ENCODE assay signal across 16 cellular contexts in genomic region chr1:38123356-38123755, GRCh38.
DNase-seq lines count a peak whose midpoint lies in the region; ATAC-seq and TF ChIP-seq lines count a peak whose summit lies in the region.
"Had no signal": no experiment of that assay in that cellular context is flagged by ENCODE, and none has a peak within 500 bp of the region (broad histone marks: within the 10 kb centered on the region; RNA-seq: fewer than 3 reads in every experiment).

No MANE protein-coding gene starts in this region.

- no peaks in the 10 kb centered on the region for H3K4me1 Mint-ChIP-seq in stimulated activated memory B cell treated with anti-CD40 and anti-IgM and Interleukin-4, amounts not matched to agents 10 μg/mL and 1 μg/mL and 100 μg/mL, for 72 hours
- peaks cover 16% of the 10 kb centered on the region for H3K4me1 Mint-ChIP-seq in glutamatergic neuron (ENCODE audit: low read depth, unreplicated experiment)

- H3K4me3 ChIP-seq in H7 (ENCODE audit: insufficient read depth, low read depth, low read length) (no peak overlapping the region), RWPE2 (ENCODE audit: severe bottlenecking) (no peak overlapping the region)
- H3K4me3 ChIP-seq: colonic mucosa, tibial artery had no signal

- H3K9me3 Mint-ChIP-seq in stimulated activated memory B cell treated with anti-CD40 and anti-IgM and Interleukin-4, amounts not matched to agents 10 μg/mL and 1 μg/mL and 100 μg/mL, for 72 hours, result no peaks in the 10 kb centered on the region
- no peaks in the 10 kb centered on the region for H3K9me3 Mint-ChIP-seq in glutamatergic neuron (ENCODE audit: unreplicated experiment)

- H3K27me3 Mint-ChIP-seq in stimulated activated memory B cell treated with anti-CD40 and anti-IgM and Interleukin-4, amounts not matched to agents 10 μg/mL and 1 μg/mL and 100 μg/mL, for 72 hours, result no peaks in the 10 kb centered on the region
- H3K27me3 Mint-ChIP-seq in glutamatergic neuron (ENCODE audit: unreplicated experiment), result peaks cover 10% of the 10 kb centered on the region

- DNase-seq in A172 (ENCODE audit: low spot score), result peak; percentile 31
- DNase-seq in H7, result peak; percentile 57
- peak; percentile 90 for DNase-seq in RWPE2 (ENCODE audit: low spot score)
- peak; percentile 59 for DNase-seq in iPS-NIHi7 (ENCODE audit: extremely low spot score)
- no peak for DNase-seq in NCI-H82 treated with DMSO at 0.1 percent for 48 hours (lab: John Stamatoyannopoulos, UW; ENCODE audit: unreplicated experiment)
- DNase-seq in glutamatergic neuron, result no peak
- DNase-seq: activated effector memory CD4-positive, alpha-beta T cell treated with Interleukin-2 at 50 U/mL for 16 hours; colonic mucosa; NCI-H2029 treated with DMSO at 0.1 percent for 48 hours; NCI-H526 treated with DMSO at 0.1 percent for 48 hours; stimulated activated CD4-positive, alpha-beta T cell treated with anti-CD3 and anti-CD28 coated beads, Interleukin-4, amount 100 ng/mL, for 4 hours; T-helper 17 cell; tibial artery had no signal

- no peak for TF ChIP-seq CTCF in RWPE2 (IDR thresholded peaks at IDR 0.05; ENCODE audit: poor library complexity, severe bottlenecking)
- no peak for TF ChIP-seq CTCF in glutamatergic neuron (IDR thresholded peaks at IDR 0.05; ENCODE audit: partially characterized antibody, unreplicated experiment)

- no peaks in the 10 kb centered on the region for H3K9me3 ChIP-seq in RWPE2 (ENCODE audit: severe bottlenecking)
- H3K9me3 ChIP-seq: colonic mucosa, tibial artery had no signal

- ATAC-seq in RWPE2 (ENCODE audit: low read depth) (peak; percentile 77), HG03460 (IDR thresholded peaks at IDR 0.05; ENCODE audit: unreplicated experiment) (no peak)
- no peak for ATAC-seq in stimulated activated memory B cell treated with anti-CD40 and anti-IgM and Interleukin-4, amounts not matched to agents 10 μg/mL and 1 μg/mL and 100 μg/mL, for 72 hours
- ATAC-seq: activated CD4-positive, CD25-positive, alpha-beta regulatory T cell treated with anti-CD3 and anti-CD28 coated beads, Interleukin-2, amount 50 U/mL, for 24 hours; T-helper 17 cell had no signal

- H3K27me3 ChIP-seq in H7 (ENCODE audit: control insufficient read depth, insufficient read depth, low read length) (no peaks in the 10 kb centered on the region; the same call in 1 of the 2 replicates), RWPE2 (ENCODE audit: insufficient read depth, poor library complexity, severe bottlenecking) (no peaks in the 10 kb centered on the region)
- H3K27me3 ChIP-seq: colonic mucosa had no signal

- H3K27ac ChIP-seq in RWPE2 (ENCODE audit: poor library complexity, severe bottlenecking), result peak overlapping the region; percentile 1
- H3K27ac ChIP-seq: colonic mucosa, tibial artery had no signal

- H3K27ac Mint-ChIP-seq in stimulated activated memory B cell treated with anti-CD40 and anti-IgM and Interleukin-4, amounts not matched to agents 10 μg/mL and 1 μg/mL and 100 μg/mL, for 72 hours, result no peak overlapping the region
- H3K27ac Mint-ChIP-seq in glutamatergic neuron (ENCODE audit: unreplicated experiment), result no peak overlapping the region
- H3K27ac Mint-ChIP-seq: T-helper 17 cell had no signal

- H3K36me3 Mint-ChIP-seq in stimulated activated memory B cell treated with anti-CD40 and anti-IgM and Interleukin-4, amounts not matched to agents 10 μg/mL and 1 μg/mL and 100 μg/mL, for 72 hours, result no peaks in the 10 kb centered on the region
- H3K36me3 Mint-ChIP-seq in glutamatergic neuron (ENCODE audit: unreplicated experiment), result no peaks in the 10 kb centered on the region

- peaks cover 31% of the 10 kb centered on the region for H3K4me1 ChIP-seq in RWPE2 (ENCODE audit: insufficient read depth, poor library complexity, severe bottlenecking)
- H3K4me1 ChIP-seq: colonic mucosa, tibial artery had no signal

- H3K4me3 Mint-ChIP-seq in stimulated activated memory B cell treated with anti-CD40 and anti-IgM and Interleukin-4, amounts not matched to agents 10 μg/mL and 1 μg/mL and 100 μg/mL, for 72 hours, result no peak overlapping the region
- no peak overlapping the region for H3K4me3 Mint-ChIP-seq in glutamatergic neuron (ENCODE audit: unreplicated experiment)
- H3K4me3 Mint-ChIP-seq: T-helper 17 cell had no signal

- H3K36me3 ChIP-seq in H7 (replicated peaks; ENCODE audit: control insufficient read depth, insufficient read depth, low read length) (no peaks in the 10 kb centered on the region), RWPE2 (ENCODE audit: low read depth) (no peaks in the 10 kb centered on the region)
- H3K36me3 ChIP-seq: colonic mucosa, tibial artery had no signal

Comparison
In these comparisons a context has a peak if more than half of its experiments do, and no peak if none do; other contexts are left out.
1. DNase-seq: peak in A172 (single experiment), H7 (single experiment), RWPE2 (single experiment) and iPS-NIHi7 (single experiment); none in NCI-H82 treated with DMSO at 0.1 percent for 48 hours (single experiment) and glutamatergic neuron (single experiment).